ENCODE assay signal across 12 cellular contexts in genomic region chr2:177396630-177397460, GRCh38. TPM values are rescaled to one million over a fixed set of nuclear protein-coding genes. Genes with fewer than 3 reads are reported as not detected.
DNase-seq lines count a peak whose midpoint lies in the region; ATAC-seq and TF ChIP-seq lines count a peak whose summit lies in the region.
"Had no signal": no experiment of that assay in that cellular context is flagged by ENCODE, and none has a peak within 500 bp of the region (broad histone marks: within the 10 kb centered on the region; RNA-seq: fewer than 3 reads in every experiment).

No MANE protein-coding gene starts in this region.

- H3K27ac ChIP-seq in liver (ENCODE audit: low read depth in 1 of 2, low read length in 2 of 2) (peak overlapping the region; percentile 68 to 77), substantia nigra (ENCODE audit: low read depth, low read length, poor library complexity, severe bottlenecking) (no peak overlapping the region)

- TF ChIP-seq RAD21 in liver (IDR thresholded peaks at IDR 0.05), result no peak

- H3K27me3 ChIP-seq in liver (ENCODE audit: control insufficient read depth in 4 of 4, insufficient read depth in 4 of 4, low read length in 3 of 4), result no peaks in the 10 kb centered on the region

- no peaks in the 10 kb centered on the region for H3K9me3 Mint-ChIP-seq in activated CD8-positive, alpha-beta T cell treated with anti-CD3 and anti-CD28 coated beads for 36 hours
- H3K9me3 Mint-ChIP-seq: activated CD4-positive, alpha-beta memory T cell treated with anti-CD3 and anti-CD28 coated beads for 36 hours; CD4-positive, alpha-beta T cell had no signal

- in situ Hi-C loops in ACHN (cut with HindIII; ENCODE audit: low pct_ligation_motif_present, low pct_unique_long_range_greater_than_20kb, low sequenced_read_pairs), result no loop called here

- no peaks in the 10 kb centered on the region for H3K36me3 ChIP-seq in liver (ENCODE audit: control insufficient read depth in 4 of 4, insufficient read depth in 3 of 4, low read depth in 1 of 4, low read length in 3 of 4)

- H3K9ac ChIP-seq in liver (ENCODE audit: low read depth in 1 of 2, low read length in 2 of 2), result no peak overlapping the region

- CTCF ChIA-PET in activated CD8-positive, alpha-beta T cell treated with anti-CD3 and anti-CD28 coated beads for 36 hours (lab: Charles Lee), result interaction anchor here (1.0 to 1.3 kb wide), 2 partner anchors 61 to 233 kb away, joined by 4 read pairs; no protein-coding TSS in a partner anchor

- H3K9me3 ChIP-seq in liver (ENCODE audit: control insufficient read depth in 4 of 4, low read length in 3 of 4), result no peaks in the 10 kb centered on the region

- no peak overlapping the region for H3K27ac Mint-ChIP-seq in activated CD8-positive, alpha-beta T cell treated with anti-CD3 and anti-CD28 coated beads for 36 hours
- H3K27ac Mint-ChIP-seq: activated CD4-positive, alpha-beta memory T cell treated with anti-CD3 and anti-CD28 coated beads for 36 hours; CD4-positive, alpha-beta T cell had no signal

- WGBS in liver, result 90% methylated on average over 11 of the region's 11 CpGs

- intact Hi-C loops in activated CD8-positive, alpha-beta T cell treated with anti-CD3 and anti-CD28 coated beads for 36 hours (cut with micrococcal nuclease), result no loop called here

- no peak for ATAC-seq in activated CD8-positive, alpha-beta T cell treated with anti-CD3 and anti-CD28 coated beads for 36 hours
- no peak for ATAC-seq in GM18858 (IDR thresholded peaks at IDR 0.05; ENCODE audit: unreplicated experiment)

- POLR2A ChIA-PET in activated CD8-positive, alpha-beta T cell treated with anti-CD3 and anti-CD28 coated beads for 36 hours (lab: Charles Lee), result no interaction called here

- peaks cover 13 to 73% (median 40%) of the 10 kb centered on the region in 4 donors for H3K4me1 ChIP-seq in liver (ENCODE audit: control insufficient read depth in 4 of 4, insufficient read depth in 4 of 4, low read length in 3 of 4)

- TF ChIP-seq CTCF in liver (IDR thresholded peaks at IDR 0.05; ENCODE audit: low read depth, low read length, missing input control), result no peak
- TF ChIP-seq CTCF in activated CD8-positive, alpha-beta T cell treated with anti-CD3 and anti-CD28 coated beads for 36 hours (IDR thresholded peaks at IDR 0.05), result no peak

- peaks cover 72% of the 10 kb centered on the region for H3K4me1 Mint-ChIP-seq in activated CD8-positive, alpha-beta T cell treated with anti-CD3 and anti-CD28 coated beads for 36 hours (ENCODE audit: low read depth)

- DNase-seq in ACHN (peak; percentile 76), HT1080 (ENCODE audit: low read depth) (peak; percentile 86), astrocyte of the hippocampus (ENCODE audit: low read depth, low spot score) (peak; percentile 82), substantia nigra (lab: John Stamatoyannopoulos, UW) (no peak)
- no peak for DNase-seq in activated CD8-positive, alpha-beta T cell treated with anti-CD3 and anti-CD28 coated beads for 36 hours
- DNase-seq in activated CD4-positive, alpha-beta T cell treated with anti-CD3 and anti-CD28 coated beads for 4 hours, result no peak
- DNase-seq: activated CD4-positive, alpha-beta memory T cell treated with anti-CD3 and anti-CD28 coated beads for 36 hours; CD4-positive, alpha-beta T cell; effector CD8-positive, alpha-beta T cell; NCI-H526 had no signal

- H3K27me3 Mint-ChIP-seq in activated CD8-positive, alpha-beta T cell treated with anti-CD3 and anti-CD28 coated beads for 36 hours, result no peaks in the 10 kb centered on the region
- H3K27me3 Mint-ChIP-seq: activated CD4-positive, alpha-beta memory T cell treated with anti-CD3 and anti-CD28 coated beads for 36 hours; CD4-positive, alpha-beta T cell had no signal

- H3K4me3 ChIP-seq in liver (ENCODE audit: low read depth in 1 of 3, low read length in 3 of 3), result no peak overlapping the region

- H3K4me3 Mint-ChIP-seq in activated CD8-positive, alpha-beta T cell treated with anti-CD3 and anti-CD28 coated beads for 36 hours, result no peak overlapping the region
- H3K4me3 Mint-ChIP-seq: activated CD4-positive, alpha-beta memory T cell treated with anti-CD3 and anti-CD28 coated beads for 36 hours; CD4-positive, alpha-beta T cell had no signal

- peaks cover 23% of the 10 kb centered on the region for H3K36me3 Mint-ChIP-seq in activated CD8-positive, alpha-beta T cell treated with anti-CD3 and anti-CD28 coated beads for 36 hours (ENCODE audit: low read depth)

TF ChIP-seq in liver, 16 proteins besides CTCF, POLR2A, EP300 and RAD21:
- no peak for TF ChIP-seq REST (IDR thresholded peaks at IDR 0.05)
- TF ChIP-seq YY1 (IDR thresholded peaks at IDR 0.05), result no peak
- no peak for TF ChIP-seq MAX (IDR thresholded peaks at IDR 0.05)
- peak; percentile 43 for TF ChIP-seq ATF3 (IDR thresholded peaks at IDR 0.05)
- no peak for TF ChIP-seq ZBTB33 (IDR thresholded peaks at IDR 0.05)
- TF ChIP-seq TAF1 (conservative IDR thresholded peaks at IDR 0.05), result no peak
- no peak for TF ChIP-seq SP1 (IDR thresholded peaks at IDR 0.05)
- no peak for TF ChIP-seq EGR1 (IDR thresholded peaks at IDR 0.05; ENCODE audit: low read depth in 2 of 2)
- TF ChIP-seq NR2F2 (IDR thresholded peaks at IDR 0.05), result no peak
- TF ChIP-seq GABPA (IDR thresholded peaks at IDR 0.05 in 1 of 2, conservative IDR thresholded peaks at IDR 0.05 in 1 of 2), result no peak
- peak in 1 of 2 donors; percentile 4 for TF ChIP-seq RXRA (IDR thresholded peaks at IDR 0.05)
- peak; percentile 29 for TF ChIP-seq FOXA1 (IDR thresholded peaks at IDR 0.05)
- TF ChIP-seq HNF4G (IDR thresholded peaks at IDR 0.05), result no peak
- TF ChIP-seq FOXA2 (IDR thresholded peaks at IDR 0.05), result peak; percentile 65
- TF ChIP-seq JUND (IDR thresholded peaks at IDR 0.05), result peak in 1 of 2 donors; percentile 67
- TF ChIP-seq HNF4A (conservative IDR thresholded peaks at IDR 0.05), result no peak

RNA-seq across cellular contexts. Expression of gene AGPS, which starts 4.3 kb away (rescaled TPM):
- 69.5 and 89.0 TPM in 2 replicates for total RNA-seq in HT1080 (2014; rRNA removed; shearing (Covaris generic))
- polyA plus RNA-seq in HT1080 (2015; cell fraction: cytosol; rRNA removed), result 27.5 and 35.1 TPM in 2 replicates
- 39.4 and 44.0 TPM in 2 replicates for polyA plus RNA-seq in HT1080 (2015; cell fraction: nucleus; rRNA removed)
- total RNA-seq in liver, result 10 to 100 TPM; 29.0 to 46.9 TPM
- polyA plus RNA-seq in liver, result 1 to 10 TPM; 6.3 to 7.6 TPM
- total RNA-seq in activated CD8-positive, alpha-beta T cell treated with anti-CD3 and anti-CD28 coated beads for 36 hours, result 10 to 100 TPM; 55.7 to 58.9 TPM

Comparison
In these comparisons a context has a peak if more than half of its experiments do, and no peak if none do; other contexts are left out.
1. DNase-seq: peak in ACHN (single experiment), HT1080 (single experiment) and astrocyte of the hippocampus (single experiment); none in substantia nigra (0 of 49), activated CD8-positive, alpha-beta T cell treated with anti-CD3 and anti-CD28 coated beads for 36 hours (single experiment) and activated CD4-positive, alpha-beta T cell treated with anti-CD3 and anti-CD28 coated beads for 4 hours (0 of 2).